ENCODE assay signal across 27 cellular contexts in the genomic region with DNA sequence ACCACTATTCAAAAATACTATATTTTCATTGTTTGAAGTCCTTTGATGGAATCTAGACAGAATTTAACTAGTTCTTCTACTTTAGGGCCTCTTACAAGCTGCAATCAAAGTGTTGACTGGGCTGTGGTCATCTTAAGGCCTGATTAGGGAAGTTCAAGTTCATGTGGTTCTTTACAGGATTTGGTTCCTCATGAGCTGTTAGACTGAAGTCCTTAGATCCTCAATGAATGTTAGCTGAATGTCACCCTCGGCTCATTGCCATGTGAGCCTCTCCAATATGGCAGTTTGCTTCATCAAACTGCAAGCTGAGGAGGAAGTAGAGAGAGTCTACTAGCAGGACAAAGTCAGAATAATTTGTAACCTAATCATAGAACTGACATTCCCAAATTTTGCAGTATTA.
"Had no signal": no experiment of that assay in that cellular context is flagged by ENCODE, and none has a peak within 500 bp of the region (broad histone marks: within the 10 kb centered on the region; RNA-seq: fewer than 3 reads in every experiment).

No MANE protein-coding gene starts in this region.

- H3K27ac Mint-ChIP-seq: activated naive CD8-positive, alpha-beta T cell; activated T-cell treated with anti-CD3 and anti-CD28 coated beads, Interleukin-2, amount 50 U/mL, for 24 hours; activated T-helper 17 cell treated with anti-CD3 and anti-CD28 coated beads, Interleukin-2, amount 50 U/mL, for 72 hours; effector memory CD8-positive, alpha-beta T cell; natural killer cell; progenitor cell of endocrine pancreas had no signal

- H3K4me1 Mint-ChIP-seq: activated T-helper 17 cell treated with anti-CD3 and anti-CD28 coated beads, Interleukin-2, amount 50 U/mL, for 72 hours; central memory CD8-positive, alpha-beta T cell; natural killer cell had no signal

- H3K4me3 Mint-ChIP-seq: activated naive CD8-positive, alpha-beta T cell; activated T-cell treated with anti-CD3 and anti-CD28 coated beads, Interleukin-2, amount 50 U/mL, for 24 hours; activated T-helper 17 cell treated with anti-CD3 and anti-CD28 coated beads, Interleukin-2, amount 50 U/mL, for 72 hours; central memory CD8-positive, alpha-beta T cell; effector memory CD8-positive, alpha-beta T cell; natural killer cell had no signal

- FAIRE-seq: colon, endothelial cell of umbilical vein had no signal

- DNase-seq: activated CD4-positive, alpha-beta T cell treated with anti-CD3 and anti-CD28 coated beads for 1 hour; activated CD4-positive, alpha-beta T cell treated with anti-CD3 and anti-CD28 coated beads, Interleukin-2, amount 50 U/mL, for 1 hour; activated CD8-positive, alpha-beta memory T cell treated with anti-CD3 and anti-CD28 coated beads for 24 hours; activated CD8-positive, alpha-beta memory T cell treated with anti-CD3 and anti-CD28 coated beads, Interleukin-2, amount 50 U/mL, for 4 hours; activated T-cell treated with anti-CD3 and anti-CD28 coated beads, Interleukin-2, amount 50 U/mL, for 24 hours; effector memory CD8-positive, alpha-beta T cell; foreskin melanocyte; glutamatergic neuron; hippocampal formation; kidney glomerular epithelial cell; left ventricle myocardium inferior; midbrain; natural killer cell; retina; stimulated activated CD4-positive, alpha-beta T cell treated with anti-CD3 and anti-CD28 coated beads, Interleukin-2, amount 100 ng/mL, for 48 hours; stimulated activated CD8-positive, alpha-beta memory T cell treated with anti-CD3 and anti-CD28 coated beads, Interleukin-4, amount 100 ng/mL, for 48 hours; stimulated activated naive CD4-positive, alpha-beta T cell; testis; trophoblast cell had no signal

- ATAC-seq: activated T-helper 17 cell treated with anti-CD3 and anti-CD28 coated beads, Interleukin-2, amount 50 U/mL, for 72 hours; effector memory CD8-positive, alpha-beta T cell; esophagus mucosa; natural killer cell had no signal

- H3K36me3 Mint-ChIP-seq: activated naive CD8-positive, alpha-beta T cell; natural killer cell had no signal

- H3K27me3 Mint-ChIP-seq: progenitor cell of endocrine pancreas had no signal

- H3K9me3 Mint-ChIP-seq: activated T-helper 17 cell treated with anti-CD3 and anti-CD28 coated beads, Interleukin-2, amount 50 U/mL, for 72 hours; central memory CD8-positive, alpha-beta T cell had no signal

- H3K4me3 ChIP-seq: breast epithelium, left ventricle myocardium inferior, testis had no signal
